In the genomic region with DNA sequence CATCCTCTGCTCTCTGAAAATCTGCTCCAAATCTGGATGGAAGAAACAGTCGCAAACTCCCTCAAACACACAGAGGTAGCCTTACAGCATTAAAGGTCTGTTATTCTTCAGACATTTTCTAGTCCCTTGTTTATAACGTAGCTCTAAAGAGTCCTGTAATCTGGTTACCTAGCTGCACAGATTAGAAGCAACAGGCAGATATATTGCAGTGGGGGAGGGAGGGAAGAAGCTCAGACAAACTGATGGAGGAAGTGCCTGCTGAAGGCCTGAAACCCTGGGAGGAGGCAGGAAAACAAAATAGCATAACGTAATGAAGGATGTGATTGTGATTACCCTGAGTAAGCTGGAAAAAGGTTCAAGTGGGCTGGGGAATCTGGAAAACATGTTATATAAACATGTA, we compare ENCODE assay signal across 1 cellular context.
TF ChIP-seq lines count a peak whose summit lies in the region.

No MANE protein-coding gene starts in this region.

TF ChIP-seq in HEK293, 187 proteins besides CTCF, POLR2A, EP300 and RAD21 (continued from another document):
- TF ChIP-seq PRDM2 (tag by site-specific recombination; IDR thresholded peaks at IDR 0.05; ENCODE audit: borderline replicate concordance) (no peak), ZNF768 (tag by site-specific recombination; IDR thresholded peaks at IDR 0.05) (no peak), ZBTB7A (tag by site-specific recombination; IDR thresholded peaks at IDR 0.05; ENCODE audit: low read depth) (no peak), ZNF548 (tag by site-specific recombination; IDR thresholded peaks at IDR 0.05) (no peak), PRDM6 (tag by site-specific recombination; IDR thresholded peaks at IDR 0.05) (no peak), GLI2 (tag by site-specific recombination; IDR thresholded peaks at IDR 0.05; ENCODE audit: borderline replicate concordance, low read depth) (no peak), ZNF175 (tag by site-specific recombination; IDR thresholded peaks at IDR 0.05) (no peak)
- TF ChIP-seq, protein P1, sequence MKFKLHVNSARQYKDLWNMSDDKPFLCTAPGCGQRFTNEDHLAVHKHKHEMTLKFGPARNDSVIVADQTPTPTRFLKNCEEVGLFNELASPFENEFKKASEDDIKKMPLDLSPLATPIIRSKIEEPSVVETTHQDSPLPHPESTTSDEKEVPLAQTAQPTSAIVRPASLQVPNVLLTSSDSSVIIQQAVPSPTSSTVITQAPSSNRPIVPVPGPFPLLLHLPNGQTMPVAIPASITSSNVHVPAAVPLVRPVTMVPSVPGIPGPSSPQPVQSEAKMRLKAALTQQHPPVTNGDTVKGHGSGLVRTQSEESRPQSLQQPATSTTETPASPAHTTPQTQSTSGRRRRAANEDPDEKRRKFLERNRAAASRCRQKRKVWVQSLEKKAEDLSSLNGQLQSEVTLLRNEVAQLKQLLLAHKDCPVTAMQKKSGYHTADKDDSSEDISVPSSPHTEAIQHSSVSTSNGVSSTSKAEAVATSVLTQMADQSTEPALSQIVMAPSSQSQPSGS (tag by site-specific recombination; IDR thresholded peaks at IDR 0.05; ENCODE audit: low read depth): no peak
